1 cellular context compared by ENCODE assay signal in genomic region chr4:153466637-153467153, GRCh38.
TF ChIP-seq lines count a peak whose summit lies in the region.

No MANE protein-coding gene starts in this region.

TF ChIP-seq in K562, 482 proteins besides CTCF, POLR2A, EP300 and RAD21 (continued from another document and continues in another):
- TF ChIP-seq NKRF (IDR thresholded peaks at IDR 0.05; ENCODE audit: borderline replicate concordance) = no peak
- TF ChIP-seq E2F4 (CRISPR knock-in tag; IDR thresholded peaks at IDR 0.05; ENCODE audit: low read depth) = no peak
- no peak for TF ChIP-seq SPI1 (IDR thresholded peaks at IDR 0.05; ENCODE audit: borderline replicate concordance, low read depth, low read length)
- no peak for TF ChIP-seq SMARCA5 (IDR thresholded peaks at IDR 0.05)
- no peak; the same call in 1 of the 2 replicates for TF ChIP-seq EP400 (IDR thresholded peaks at IDR 0.05)
- no peak for TF ChIP-seq ZNF239 (CRISPR knock-in tag; IDR thresholded peaks at IDR 0.05)
- no peak for TF ChIP-seq CBFA2T2 (conservative IDR thresholded peaks at IDR 0.05)
- no peak for TF ChIP-seq DACH1 (IDR thresholded peaks at IDR 0.05; ENCODE audit: partially characterized antibody)
- TF ChIP-seq CHD1 (IDR thresholded peaks at IDR 0.05; ENCODE audit: low read length) = peak; percentile 13
- TF ChIP-seq CHCHD3 (CRISPR knock-in tag; IDR thresholded peaks at IDR 0.05) = no peak
- TF ChIP-seq POLR2G (IDR thresholded peaks at IDR 0.05; ENCODE audit: low read depth, low read length) = peak; percentile 36
- TF ChIP-seq ZNF407 (IDR thresholded peaks at IDR 0.05; ENCODE audit: low read depth) = no peak
- peak; percentile 22; the same call in 1 of the 2 replicates for TF ChIP-seq CREB3L1 (IDR thresholded peaks at IDR 0.05; ENCODE audit: borderline replicate concordance, low read depth)
- no peak for TF ChIP-seq NEUROD1 (IDR thresholded peaks at IDR 0.05; ENCODE audit: borderline replicate concordance, low read depth, low read length, partially characterized antibody)
- TF ChIP-seq RBM39 (optimal IDR thresholded peaks at IDR 0.05; ENCODE audit: low read depth, low read length) = no peak
- no peak for TF ChIP-seq ZNF79 (CRISPR knock-in tag; IDR thresholded peaks at IDR 0.05; ENCODE audit: low read depth)
- TF ChIP-seq ETV1 (tag; conservative IDR thresholded peaks at IDR 0.05; ENCODE audit: low read depth) = 0 out of 2 replicates have a peak, but pooled peaks have one; percentile 3
- TF ChIP-seq ELF1 (tag; IDR thresholded peaks at IDR 0.05) = peak; percentile 32; the same call in 1 of the 2 replicates
- TF ChIP-seq ZNF518B (CRISPR knock-in tag; IDR thresholded peaks at IDR 0.05) = no peak
- no peak for TF ChIP-seq THRB (CRISPR knock-in tag; conservative IDR thresholded peaks at IDR 0.05)
- peak; percentile 22; the same call in 1 of the 2 replicates for TF ChIP-seq AFF4 (CRISPR knock-in tag; IDR thresholded peaks at IDR 0.05)
- TF ChIP-seq TRIM28 (IDR thresholded peaks at IDR 0.05) = no peak
- TF ChIP-seq NFYB (IDR thresholded peaks at IDR 0.05; ENCODE audit: extremely low read depth, insufficient read length) = no peak
- no peak for TF ChIP-seq ZNF140 (CRISPR knock-in tag; IDR thresholded peaks at IDR 0.05)
- TF ChIP-seq TCFL5 (CRISPR knock-in tag; conservative IDR thresholded peaks at IDR 0.05) = no peak
- peak; percentile 75 for TF ChIP-seq SAP30 (IDR thresholded peaks at IDR 0.05; ENCODE audit: borderline replicate concordance, insufficient read depth, low read depth, low read length, poor library complexity, severe bottlenecking)
- TF ChIP-seq POLR3A (IDR thresholded peaks at IDR 0.05; ENCODE audit: borderline replicate concordance, extremely low read depth, insufficient read depth, insufficient read length) = no peak
- TF ChIP-seq MCM7 (IDR thresholded peaks at IDR 0.05) = no peak
- no peak for TF ChIP-seq NBN (IDR thresholded peaks at IDR 0.05; ENCODE audit: low read depth)
- no peak for TF ChIP-seq HNRNPUL1 (IDR thresholded peaks at IDR 0.05; ENCODE audit: low read length)
- no peak for TF ChIP-seq BDP1 (IDR thresholded peaks at IDR 0.05; ENCODE audit: insufficient read depth, insufficient read length)
- TF ChIP-seq MAX (CRISPR knock-in tag; IDR thresholded peaks at IDR 0.05) = no peak
- TF ChIP-seq ARID3B (CRISPR knock-in tag; IDR thresholded peaks at IDR 0.05; ENCODE audit: borderline replicate concordance) = no peak
